In the genomic region with DNA sequence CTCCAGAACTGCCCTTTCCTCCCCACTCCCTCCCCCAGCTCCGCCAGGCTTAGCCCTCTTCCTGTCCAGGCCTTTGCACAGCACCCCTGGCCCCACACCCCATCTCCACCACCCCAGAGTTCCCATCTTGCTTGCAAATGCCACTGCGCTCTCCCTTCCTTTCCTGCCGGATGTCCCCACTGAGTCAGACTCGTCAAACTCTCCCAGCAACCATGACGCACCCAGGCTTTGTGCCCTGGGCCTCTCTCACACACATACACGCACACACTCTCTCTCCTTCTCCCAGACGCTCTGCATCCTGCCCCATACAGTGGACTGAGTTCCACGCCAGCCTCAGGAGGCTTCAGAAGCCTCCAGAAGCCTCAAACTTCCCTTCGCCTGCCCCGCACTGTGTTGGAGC, we compare ENCODE assay signal across 10 cellular contexts. TPM values are rescaled to one million over a fixed set of nuclear protein-coding genes. Genes with fewer than 3 reads are reported as not detected.
DNase-seq lines count a peak whose midpoint lies in the region; TF ChIP-seq lines count a peak whose summit lies in the region.
"Had no signal": no experiment of that assay in that cellular context is flagged by ENCODE, and none has a peak within 500 bp of the region (broad histone marks: within the 10 kb centered on the region; RNA-seq: fewer than 3 reads in every experiment).

No MANE protein-coding gene starts in this region.

- no peak overlapping the region for H3K4me3 ChIP-seq in fibroblast of lung (replicated peaks in 1 of 4; ENCODE audit: control extremely low read depth in 1 of 4, insufficient read depth in 1 of 4, low read depth in 3 of 4, low read length in 4 of 4)

- H3K4me2 ChIP-seq in fibroblast of lung (ENCODE audit: extremely low read depth, insufficient read depth, low read length): no peak overlapping the region

- H3K9me3 Mint-ChIP-seq in CD14-positive monocyte (peaks cover 0 to 5% (median 0%) of the 10 kb centered on the region in 7 donors), nephron progenitor cell (no peaks in the 10 kb centered on the region)

- H3K4me3 Mint-ChIP-seq in CD14-positive monocyte (peak overlapping the region; percentile 17 to 64), nephron progenitor cell (no peak overlapping the region)

- DNase-seq in CD14-positive monocyte (ENCODE audit: low spot score): peak; percentile 70
- peak; percentile 98 for DNase-seq in RPMI7951 (ENCODE audit: low read depth)
- DNase-seq in fibroblast of lung (ENCODE audit: low read depth in 2 of 2): peak; percentile 87 to 97
- DNase-seq in pulmonary artery endothelial cell (ENCODE audit: low read depth, low spot score): peak; percentile 86
- no peak for DNase-seq in GF-D8 (lab: John Stamatoyannopoulos, UW)
- DNase-seq in NCI-H510A treated with DMSO at 0.1 percent for 48 hours (lab: John Stamatoyannopoulos, UW): no peak
- DNase-seq in NCI-H1048 (lab: John Stamatoyannopoulos, UW): no peak
- no peak for DNase-seq in nephron progenitor cell
- DNase-seq: DMS79; stimulated activated naive CD8-positive, alpha-beta T cell treated with anti-CD3 and anti-CD28 coated beads, Interleukin-15, Interleukin-2, amounts not matched to agents 100 U/mL and 50 U/mL, for 24 hours had no signal

- H2AFZ ChIP-seq in fibroblast of lung (ENCODE audit: low read length): no peak overlapping the region

- no peaks in the 10 kb centered on the region for H4K20me1 ChIP-seq in fibroblast of lung (ENCODE audit: control insufficient read depth, extremely low read depth, insufficient read depth, low read length)

- no peak for TF ChIP-seq CTCF in CD14-positive monocyte (IDR thresholded peaks at IDR 0.05)
- TF ChIP-seq CTCF in fibroblast of lung (conservative IDR thresholded peaks at IDR 0.05 in 1 of 2, IDR thresholded peaks at IDR 0.05 in 1 of 2; ENCODE audit: low read depth in 1 of 2, low read length in 2 of 2): no peak
- TF ChIP-seq CTCF in nephron progenitor cell (IDR thresholded peaks at IDR 0.05): no peak

- H3K27ac Mint-ChIP-seq in CD14-positive monocyte (peak overlapping the region in 2 of 7 donors; percentile 62), nephron progenitor cell (no peak overlapping the region)

- no peaks in the 10 kb centered on the region for H3K27me3 ChIP-seq in fibroblast of lung (ENCODE audit: control insufficient read depth, insufficient read depth, low read length)

- no peaks in the 10 kb centered on the region for H3K36me3 ChIP-seq in fibroblast of lung (ENCODE audit: control insufficient read depth, insufficient read depth, low read length)

- H3K36me3 Mint-ChIP-seq in CD14-positive monocyte: no peaks in the 10 kb centered on the region
- no peaks in the 10 kb centered on the region for H3K36me3 Mint-ChIP-seq in nephron progenitor cell (ENCODE audit: low read depth)

- no peaks in the 10 kb centered on the region for H3K9me3 ChIP-seq in fibroblast of lung (ENCODE audit: control insufficient read depth, insufficient read depth, low read depth, low read length)

- intact Hi-C loops in CD14-positive monocyte (cut with micrococcal nuclease): loop anchor here in 1 of 2 donors (5.0 kb wide), 1 partner anchor 79 kb away; no protein-coding TSS in a partner anchor

- peaks cover 14% of the 10 kb centered on the region for H3K79me2 ChIP-seq in fibroblast of lung (ENCODE audit: control insufficient read depth, insufficient read depth, low read length)

- H3K4me1 Mint-ChIP-seq in CD14-positive monocyte (peaks cover 38% of the 10 kb centered on the region), nephron progenitor cell (peaks cover 33% of the 10 kb centered on the region)

- peaks cover 0 to 7% (median 6%) of the 10 kb centered on the region in 3 donors for H3K27me3 Mint-ChIP-seq in CD14-positive monocyte (ENCODE audit: low read depth in 3 of 3)
- H3K27me3 Mint-ChIP-seq in nephron progenitor cell (ENCODE audit: low read depth, poor library complexity): peaks cover 15% of the 10 kb centered on the region

- H3K4me1 ChIP-seq in fibroblast of lung (ENCODE audit: control insufficient read depth, extremely low read depth, insufficient read depth, low read length): peaks cover 36% of the 10 kb centered on the region

- peak overlapping the region; percentile 34 for H3K9ac ChIP-seq in fibroblast of lung (ENCODE audit: insufficient read depth, low read length)

- peak overlapping the region; percentile 65 for H3K27ac ChIP-seq in fibroblast of lung (ENCODE audit: insufficient read depth, low read length)

RNA-seq across cellular contexts. Expression of gene CCDC9B, which starts 2.8 kb away (rescaled TPM):
- under 1 TPM; 0.13 to 0.39 TPM for polyA plus RNA-seq in CD14-positive monocyte
- 8.1 and 8.5 TPM in 2 replicates for total RNA-seq in RPMI7951 (2014; rRNA removed; shearing (Covaris generic))
- total RNA-seq in fibroblast of lung: 14.4 and 38.0 TPM in 2 replicates
- polyA plus RNA-seq in fibroblast of lung: 1.7 and 2.0 TPM in 2 replicates
- 17.5 and 33.4 TPM in 2 replicates for polyA plus RNA-seq in fibroblast of lung (2012)
- 17.4 and 25.3 TPM in 2 replicates for polyA minus RNA-seq in fibroblast of lung (ENCODE audit: low replicate concordance)
- 17.0 and 25.1 TPM in 2 replicates for total RNA-seq in pulmonary artery endothelial cell

RNA-seq across cellular contexts. Expression of gene PHGR1, which starts 7.3 kb away (rescaled TPM):
- not detected for polyA plus RNA-seq in CD14-positive monocyte
- total RNA-seq in RPMI7951 (2014; rRNA removed; shearing (Covaris generic)): not detected in 2 replicates
- not detected in 2 replicates for total RNA-seq in fibroblast of lung
- not detected in 2 replicates for polyA plus RNA-seq in fibroblast of lung
- not detected in 2 replicates for polyA plus RNA-seq in fibroblast of lung (2012)
- polyA minus RNA-seq in fibroblast of lung (ENCODE audit: low replicate concordance): not detected in 2 replicates
- total RNA-seq in pulmonary artery endothelial cell: not detected in 2 replicates

RNA-seq across cellular contexts. Expression of gene DISP2, which starts 14.5 kb away (rescaled TPM):
- polyA plus RNA-seq in CD14-positive monocyte: under 1 TPM in 1 of 2 donors, not detected in 1; 0.01 TPM
- total RNA-seq in RPMI7951 (2014; rRNA removed; shearing (Covaris generic)): 0.24 and 0.59 TPM in 2 replicates
- total RNA-seq in fibroblast of lung: under 0.01 and 0.26 TPM in 2 replicates
- polyA plus RNA-seq in fibroblast of lung: 0.11 and 0.43 TPM in 2 replicates
- 0.62 and 1.1 TPM in 2 replicates for polyA plus RNA-seq in fibroblast of lung (2012)
- polyA minus RNA-seq in fibroblast of lung (ENCODE audit: low replicate concordance): 0.12 and 0.26 TPM in 2 replicates
- total RNA-seq in pulmonary artery endothelial cell: 0.04 and 0.07 TPM in 2 replicates

RNA-seq across cellular contexts. Expression of gene INAFM2, which starts 20.0 kb away (rescaled TPM):
- polyA plus RNA-seq in CD14-positive monocyte (1 to 10 TPM; 5.1 to 8.3 TPM), fibroblast of lung (8.2 and 11.0 TPM in 2 replicates)
- total RNA-seq in RPMI7951 (2014; rRNA removed; shearing (Covaris generic)): 23.0 and 25.6 TPM in 2 replicates
- total RNA-seq in fibroblast of lung (8.9 and 9.2 TPM in 2 replicates), pulmonary artery endothelial cell (20.6 and 28.3 TPM in 2 replicates)
- 12.0 and 13.1 TPM in 2 replicates for polyA plus RNA-seq in fibroblast of lung (2012)
- polyA minus RNA-seq in fibroblast of lung (ENCODE audit: low replicate concordance): 1.0 and 4.3 TPM in 2 replicates

RNA-seq across cellular contexts. Expression of gene PLCB2, which starts 35.8 kb away (rescaled TPM):
- polyA plus RNA-seq in CD14-positive monocyte: 10 to 100 TPM; 56.5 to 74.5 TPM
- total RNA-seq in RPMI7951 (2014; rRNA removed; shearing (Covaris generic)): 1.4 and 1.6 TPM in 2 replicates
- total RNA-seq in fibroblast of lung: under 0.01 TPM in 2 replicates
- polyA plus RNA-seq in fibroblast of lung: 0.33 and 0.40 TPM in 2 replicates
- 0.35 and 0.68 TPM in 2 replicates for polyA plus RNA-seq in fibroblast of lung (2012)
- polyA minus RNA-seq in fibroblast of lung (ENCODE audit: low replicate concordance): not detected in 2 replicates
- 0.56 and 7.1 TPM in 2 replicates for total RNA-seq in pulmonary artery endothelial cell

Comparison
In these comparisons a context has a peak if more than half of its experiments do, and no peak if none do; other contexts are left out.
1. DNase-seq: peak in CD14-positive monocyte (single experiment), RPMI7951 (single experiment), fibroblast of lung (2 of 2) and pulmonary artery endothelial cell (single experiment); none in GF-D8 (single experiment), NCI-H510A treated with DMSO at 0.1 percent for 48 hours (single experiment), NCI-H1048 (single experiment) and nephron progenitor cell (single experiment).